In the genomic region with DNA sequence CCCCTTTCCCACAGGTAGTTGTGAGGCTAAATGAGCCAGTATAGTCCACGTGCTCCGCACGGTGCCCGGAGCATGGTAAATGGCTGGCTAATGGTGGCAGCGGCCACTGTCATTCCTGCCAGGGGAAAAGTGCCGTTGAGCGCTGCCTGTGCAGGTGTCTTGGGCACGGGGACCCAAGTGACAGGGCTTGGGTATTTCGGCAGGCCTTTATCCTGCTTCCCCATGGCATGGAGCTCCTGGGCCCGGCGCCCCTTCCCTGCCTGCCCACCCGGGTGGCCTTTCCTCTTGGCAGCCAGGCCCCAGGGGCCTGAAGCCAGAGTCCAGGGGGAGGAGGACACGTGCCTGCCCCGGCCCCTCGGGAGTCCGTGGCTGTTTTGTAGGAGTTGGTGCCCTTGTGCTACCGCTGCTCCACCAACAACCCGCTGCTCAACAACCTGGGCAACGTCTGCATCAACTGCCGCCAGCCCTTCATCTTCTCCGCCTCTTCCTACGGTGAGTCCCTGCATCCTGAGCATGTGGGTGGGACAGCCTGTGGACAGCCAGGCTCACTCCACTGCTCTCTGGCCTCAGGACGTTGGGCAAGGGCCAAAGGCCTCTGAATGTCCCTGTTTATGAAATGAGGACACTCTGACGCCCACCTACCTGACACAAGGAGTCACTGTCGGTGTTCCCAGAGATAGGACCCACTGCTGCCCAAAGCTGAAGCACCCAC, we compare ENCODE assay signal across 15 cellular contexts. TPM values are rescaled to one million over a fixed set of nuclear protein-coding genes. Genes with fewer than 3 reads are reported as not detected.
"Had no signal": no experiment of that assay in that cellular context is flagged by ENCODE, and none has a peak within 500 bp of the region (broad histone marks: within the 10 kb centered on the region; RNA-seq: fewer than 3 reads in every experiment).

No MANE protein-coding gene starts in this region.

RNA-seq across cellular contexts. Expression of a gene that starts 13.2 kb away (rescaled TPM):
- total RNA-seq: activated B cell treated with CpG ODN at 0.5 μM for 24 hours; activated CD4-positive, alpha-beta memory T cell treated with anti-CD3 and anti-CD28 coated beads for 36 hours; activated CD4-positive, alpha-beta T cell treated with anti-CD3 and anti-CD28 coated beads, Interleukin-2, amount 10 ng/mL, durations not matched to agents 24 days and 14 days; activated CD8-positive, alpha-beta memory T cell treated with anti-CD3 and anti-CD28 coated beads for 36 hours; activated CD8-positive, alpha-beta T cell treated with anti-CD3 and anti-CD28 coated beads for 36 hours; activated naive CD4-positive, alpha-beta T cell treated with anti-CD3 and anti-CD28 coated beads for 36 hours; activated naive CD4-positive, alpha-beta T cell treated with anti-CD3 and anti-CD28 coated beads, Interleukin-2, amount 50 U/mL, for 72 hours; activated naive CD8-positive, alpha-beta T cell treated with anti-CD3 and anti-CD28 coated beads for 36 hours; activated T-cell treated with anti-CD3 and anti-CD28 coated beads, Interleukin-2, amount 50 U/mL, for 4 hours; activated T-cell treated with anti-CD3 and anti-CD28 coated beads, Interleukin-2, amount 50 U/mL, for 72 hours; activated T-helper 1 cell treated with anti-CD3 and anti-CD28 coated beads, Interleukin-12 subunit alpha, Interleukin-12 subunit beta, Interleukin-2, Interleukin-4 antibody, amounts not matched to agents 30 ng/mL and 10 ng/mL and 1 ng/mL, durations not matched to agents 14 hours and 24 hours and 36 hours; activated T-helper 17 cell treated with anti-CD3 and anti-CD28 coated beads, Interleukin-2, amount 50 U/mL, for 72 hours; adrenal gland; ascending aorta; cardiac septum had no signal
- polyA plus RNA-seq: adrenal gland had no signal

RNA-seq across cellular contexts. Expression of a gene that starts 27.7 kb away (rescaled TPM):
- total RNA-seq: activated B cell treated with CpG ODN at 0.5 μM for 24 hours; activated CD4-positive, alpha-beta memory T cell treated with anti-CD3 and anti-CD28 coated beads for 36 hours; activated CD4-positive, alpha-beta T cell treated with anti-CD3 and anti-CD28 coated beads, Interleukin-2, amount 10 ng/mL, durations not matched to agents 24 days and 14 days; activated CD8-positive, alpha-beta memory T cell treated with anti-CD3 and anti-CD28 coated beads for 36 hours; activated CD8-positive, alpha-beta T cell treated with anti-CD3 and anti-CD28 coated beads for 36 hours; activated naive CD4-positive, alpha-beta T cell treated with anti-CD3 and anti-CD28 coated beads for 36 hours; activated naive CD4-positive, alpha-beta T cell treated with anti-CD3 and anti-CD28 coated beads, Interleukin-2, amount 50 U/mL, for 72 hours; activated naive CD8-positive, alpha-beta T cell treated with anti-CD3 and anti-CD28 coated beads for 36 hours; activated T-cell treated with anti-CD3 and anti-CD28 coated beads, Interleukin-2, amount 50 U/mL, for 4 hours; activated T-cell treated with anti-CD3 and anti-CD28 coated beads, Interleukin-2, amount 50 U/mL, for 72 hours; activated T-helper 1 cell treated with anti-CD3 and anti-CD28 coated beads, Interleukin-12 subunit alpha, Interleukin-12 subunit beta, Interleukin-2, Interleukin-4 antibody, amounts not matched to agents 30 ng/mL and 10 ng/mL and 1 ng/mL, durations not matched to agents 14 hours and 24 hours and 36 hours; activated T-helper 17 cell treated with anti-CD3 and anti-CD28 coated beads, Interleukin-2, amount 50 U/mL, for 72 hours; adrenal gland; ascending aorta; cardiac septum had no signal
- polyA plus RNA-seq: adrenal gland had no signal
